ENCODE assay signal across 1 cellular context in the genomic region with DNA sequence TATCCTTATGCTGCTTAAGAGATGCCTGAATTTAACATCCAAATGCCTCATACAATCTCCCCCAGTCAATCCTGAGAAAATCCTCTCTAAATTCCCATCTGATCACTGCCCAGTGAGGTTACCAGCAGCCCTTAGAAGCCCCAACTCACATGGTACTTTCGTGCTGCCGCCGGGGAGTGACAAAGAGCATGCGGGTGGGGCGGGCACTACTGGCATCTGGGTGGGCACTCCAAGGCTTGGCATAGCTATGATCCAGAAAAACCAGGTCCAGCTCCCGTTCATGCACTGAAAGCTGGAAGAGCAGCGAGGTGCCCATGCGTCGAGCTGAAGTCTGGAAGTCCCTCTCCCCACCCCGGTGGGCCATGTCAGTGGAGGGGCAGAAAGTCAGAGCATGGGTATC.
A peak's percentile ranks its signal among the peaks of the same experiment; 100 is the strongest.
TF ChIP-seq lines count a peak whose summit lies in the region.

No MANE protein-coding gene starts in this region.

TF ChIP-seq in HepG2, 621 proteins besides CTCF, POLR2A, EP300 and RAD21:
- TF ChIP-seq ZBTB38 (CRISPR knock-in tag; IDR thresholded peaks at IDR 0.05) (0 out of 2 replicates have a peak, but pooled peaks have one; percentile 19), NFKB2 (CRISPR knock-in tag; IDR thresholded peaks at IDR 0.05; ENCODE audit: borderline replicate concordance) (0 out of 2 replicates have a peak, but pooled peaks have one; percentile 27), ZNF672 (CRISPR knock-in tag; IDR thresholded peaks at IDR 0.05) (no peak), HNRNPL (IDR thresholded peaks at IDR 0.05; ENCODE audit: low read depth, low read length) (peak; percentile 85), REL (CRISPR knock-in tag; conservative IDR thresholded peaks at IDR 0.05) (0 out of 2 replicates have a peak, but pooled peaks have one; percentile 6)
